In genomic region chrX:137547291-137547690, GRCh38 we compare ENCODE assay signal across 1 cellular context.
TF ChIP-seq lines count a peak whose summit lies in the region.

No MANE protein-coding gene starts in this region.

TF ChIP-seq in GM23338, 12 proteins besides CTCF, POLR2A, EP300 and RAD21 (continued from another document):
- TF ChIP-seq ZNF462 (CRISPR knock-in tag; IDR thresholded peaks at IDR 0.05): no peak
